28 cellular contexts compared by ENCODE assay signal in genomic region chr6:15518057-15518456, GRCh38.
DNase-seq lines count a peak whose midpoint lies in the region; ATAC-seq and TF ChIP-seq lines count a peak whose summit lies in the region.
"Had no signal": no experiment of that assay in that cellular context is flagged by ENCODE, and none has a peak within 500 bp of the region (broad histone marks: within the 10 kb centered on the region; RNA-seq: fewer than 3 reads in every experiment).

No MANE protein-coding gene starts in this region.

- H3K27ac Mint-ChIP-seq in CD14-positive monocyte = peak overlapping the region in 4 of 7 donors; percentile 20 to 76 (median 58)
- peak overlapping the region; percentile 52 to 84 (median 62); a peak in 6 of 7 replicates for H3K27ac Mint-ChIP-seq in H9
- H3K27ac Mint-ChIP-seq: mesothelial cell of epicardium had no signal

- H3K27me3 Mint-ChIP-seq in CD14-positive monocyte (ENCODE audit: low read depth in 3 of 3) (peaks cover 0 to 5% (median 2%) of the 10 kb centered on the region in 3 donors), H9 (ENCODE audit: low read depth) (peaks cover 2% of the 10 kb centered on the region; the same call in 1 of the 2 replicates)
- H3K27me3 Mint-ChIP-seq: naive thymus-derived CD4-positive, alpha-beta T cell had no signal

- no peaks in the 10 kb centered on the region for H3K9me3 Mint-ChIP-seq in CD14-positive monocyte
- no peaks in the 10 kb centered on the region for H3K9me3 Mint-ChIP-seq in H9
- H3K9me3 Mint-ChIP-seq: mesothelial cell of epicardium had no signal

- H3K4me1 ChIP-seq in H9 (ENCODE audit: insufficient read depth, low read length) (no peaks in the 10 kb centered on the region), ascending aorta (no peaks in the 10 kb centered on the region)
- H3K4me1 ChIP-seq: foreskin keratinocyte had no signal

- no peak overlapping the region for H3K56ac ChIP-seq in H9 (ENCODE audit: insufficient read length, low read depth, low read length)

- H3K36me3 Mint-ChIP-seq in CD14-positive monocyte = peaks cover 92 to 100% of the 10 kb centered on the region in 2 donors
- H3K36me3 Mint-ChIP-seq in H9 (ENCODE audit: insufficient read depth in 1 of 3, low read depth in 3 of 3) = peaks cover 79 to 98% (median 97%) of the 10 kb centered on the region in 3 experiments

- no peak overlapping the region for H2BK15ac ChIP-seq in H9 (ENCODE audit: low read depth, low read length)

- no peak overlapping the region for H3K4me3 ChIP-seq in ascending aorta
- H3K4me3 ChIP-seq: BLaER1, esophagus squamous epithelium, GM23248, heart left ventricle, thyroid gland had no signal

- H3T11ph ChIP-seq in H9 (ENCODE audit: low read length) = no peak overlapping the region

- H3K23me2 ChIP-seq in H9 (ENCODE audit: insufficient read length, low read depth, low read length, poor library complexity, severe bottlenecking) = no peaks in the 10 kb centered on the region

- H2AK5ac ChIP-seq in H9 (ENCODE audit: insufficient read length, low read length) = no peak overlapping the region

- H3K4me1 Mint-ChIP-seq in CD14-positive monocyte (peaks cover 11% of the 10 kb centered on the region), H9 (peaks cover 0 to 6% of the 10 kb centered on the region in 2 experiments; a peak in 2 of 4 replicates)
- H3K4me1 Mint-ChIP-seq: mesothelial cell of epicardium had no signal

- no peaks in the 10 kb centered on the region for H3K79me2 ChIP-seq in H9 (ENCODE audit: insufficient read depth, low read length)

- no peak overlapping the region for H2BK20ac ChIP-seq in H9 (ENCODE audit: low read depth, low read length, poor library complexity, severe bottlenecking)

- TF ChIP-seq CTCF in CD14-positive monocyte (IDR thresholded peaks at IDR 0.05) (no peak), H9 (conservative IDR thresholded peaks at IDR 0.05) (no peak), ascending aorta (IDR thresholded peaks at IDR 0.05) (no peak)

- no peak overlapping the region for H2AFZ ChIP-seq in H9 (ENCODE audit: low read length)
- H2AFZ ChIP-seq: GM23248 had no signal

- no peak overlapping the region for H3K14ac ChIP-seq in H9 (ENCODE audit: insufficient read depth, low read length)

- no peaks in the 10 kb centered on the region for H3K79me1 ChIP-seq in H9 (ENCODE audit: insufficient read depth, low read depth, low read length, poor library complexity, severe bottlenecking)

- H4K8ac ChIP-seq in H9 (replicated peaks; ENCODE audit: insufficient read length, low read depth, low read length) = no peak overlapping the region

- H3K4ac ChIP-seq in H9 (ENCODE audit: low read depth, low read length) = no peak overlapping the region

- peaks cover 46 to 84% of the 10 kb centered on the region in 2 donors for H3K36me3 ChIP-seq in ascending aorta

- no peak overlapping the region for H4K5ac ChIP-seq in H9 (ENCODE audit: insufficient read length, low read depth, low read length)

- H3K4me2 ChIP-seq in H9 (ENCODE audit: insufficient read depth, insufficient read length, low read length) = no peak overlapping the region
- H3K4me2 ChIP-seq: BLaER1 had no signal

- H3K4me3 Mint-ChIP-seq in CD14-positive monocyte (no peak overlapping the region), H9 (no peak overlapping the region; a peak in 1 of 5 replicates)
- H3K4me3 Mint-ChIP-seq: mesothelial cell of epicardium; naive thymus-derived CD4-positive, alpha-beta T cell had no signal

- no peaks in the 10 kb centered on the region for H4K20me1 ChIP-seq in H9 (ENCODE audit: control insufficient read depth, insufficient read depth, insufficient read length)

- no peaks in the 10 kb centered on the region for H3K9me3 ChIP-seq in H9 (ENCODE audit: control insufficient read depth, low read depth, low read length)
- no peaks in the 10 kb centered on the region for H3K9me3 ChIP-seq in ascending aorta
- H3K9me3 ChIP-seq: BLaER1, esophagus squamous epithelium, heart left ventricle, thyroid gland had no signal

- no peak overlapping the region for H2BK5ac ChIP-seq in H9 (ENCODE audit: insufficient read length, low read length)

- no CpG with 5 or more reads among the region's 9 CpGs for WGBS in H9 (ENCODE audit: extremely low coverage, insufficient read length, low lambda C conversion rate)

- no peak overlapping the region for H3K23ac ChIP-seq in H9 (ENCODE audit: insufficient read length, low read depth, low read length)

- no peak overlapping the region for H2BK120ac ChIP-seq in H9 (ENCODE audit: low read depth, low read length, poor library complexity, severe bottlenecking)

- no peak overlapping the region for H3K9ac ChIP-seq in H9 (ENCODE audit: extremely low read depth, insufficient read length, low read length)
- H3K9ac ChIP-seq: BLaER1, GM23248 had no signal

- DNase-seq in CD14-positive monocyte (ENCODE audit: low spot score) (no peak), H9 (no peak), head of caudate nucleus (peak in 32 of 42 donors; percentile 26 to 81 (median 60)), sciatic nerve (ENCODE audit: low spot score) (peak; percentile 32), cardiac septum (ENCODE audit: low spot score) (no peak), ascending aorta (ENCODE audit: low spot score in 2 of 2) (no peak)
- DNase-seq: activated CD4-positive, alpha-beta T cell treated with anti-CD3 and anti-CD28 coated beads for 4 hours; activated gamma-delta T cell treated with Interleukin-2 at 50 U/mL for 16 hours; brain microvascular endothelial cell; DMS53; esophagus squamous epithelium; foreskin keratinocyte; GDM1; GM23248; heart left ventricle; naive thymus-derived CD4-positive, alpha-beta T cell; NCI-H1092; NCI-H1694 treated with DMSO at 0.1 percent for 48 hours; NCI-H446 treated with DMSO at 0.1 percent for 48 hours; NCI-H774; Right ventricle myocardium superior; stimulated activated CD4-positive, alpha-beta T cell treated with anti-CD3 and anti-CD28 coated beads, Interleukin-2, amount 100 ng/mL, for 24 hours; T-helper 2 cell; thyroid gland had no signal

- ATAC-seq in sciatic nerve (no peak), GM21737 (IDR thresholded peaks at IDR 0.05; ENCODE audit: unreplicated experiment) (no peak)
- ATAC-seq: foreskin keratinocyte; heart left ventricle; naive thymus-derived CD4-positive, alpha-beta T cell; Panc1 had no signal

- H3K27me3 ChIP-seq in H9 (ENCODE audit: insufficient read depth, low read length) = no peaks in the 10 kb centered on the region
- no peaks in the 10 kb centered on the region for H3K27me3 ChIP-seq in ascending aorta
- H3K27me3 ChIP-seq: BLaER1, brain microvascular endothelial cell, esophagus squamous epithelium, foreskin keratinocyte, heart left ventricle, thyroid gland had no signal

- no peak overlapping the region for H2BK12ac ChIP-seq in H9 (ENCODE audit: insufficient read length, low read depth, low read length)

- intact Hi-C loops in CD14-positive monocyte (cut with micrococcal nuclease) (no loop called here), head of caudate nucleus (cut with DNase I) (loop anchor here (10.0 kb wide), 1 partner anchor 107 kb away; no protein-coding TSS in a partner anchor), sciatic nerve (cut with DNase I) (no loop called here), cardiac septum (cut with DNase I) (loop anchor here (5.0 to 10.0 kb wide), 2 partner anchors 104 to 687 kb away; no protein-coding TSS in a partner anchor), ascending aorta (cut with DNase I) (no loop called here)

- no peak overlapping the region for H4K91ac ChIP-seq in H9 (ENCODE audit: insufficient read length, low read depth, low read length)

- H3K18ac ChIP-seq in H9 (ENCODE audit: insufficient read length, low read depth, low read length) = no peak overlapping the region

- H3K27ac ChIP-seq in H9 (ENCODE audit: insufficient read length, low read depth, low read length) (no peak overlapping the region), ascending aorta (no peak overlapping the region)
- H3K27ac ChIP-seq: BLaER1, brain microvascular endothelial cell, esophagus squamous epithelium, foreskin keratinocyte, GM23248, heart left ventricle, thyroid gland had no signal

Comparison
In these comparisons a context has a peak if more than half of its experiments do, and no peak if none do; other contexts are left out.
1. DNase-seq: peak in head of caudate nucleus (32 of 42) and sciatic nerve (single experiment); none in CD14-positive monocyte (single experiment), H9 (single experiment), cardiac septum (single experiment) and ascending aorta (0 of 2).
2. intact Hi-C loops: an anchor here in head of caudate nucleus (10.0 kb wide) and cardiac septum (5.0 to 10.0 kb wide); none called in CD14-positive monocyte, sciatic nerve and ascending aorta.